In the genomic region with DNA sequence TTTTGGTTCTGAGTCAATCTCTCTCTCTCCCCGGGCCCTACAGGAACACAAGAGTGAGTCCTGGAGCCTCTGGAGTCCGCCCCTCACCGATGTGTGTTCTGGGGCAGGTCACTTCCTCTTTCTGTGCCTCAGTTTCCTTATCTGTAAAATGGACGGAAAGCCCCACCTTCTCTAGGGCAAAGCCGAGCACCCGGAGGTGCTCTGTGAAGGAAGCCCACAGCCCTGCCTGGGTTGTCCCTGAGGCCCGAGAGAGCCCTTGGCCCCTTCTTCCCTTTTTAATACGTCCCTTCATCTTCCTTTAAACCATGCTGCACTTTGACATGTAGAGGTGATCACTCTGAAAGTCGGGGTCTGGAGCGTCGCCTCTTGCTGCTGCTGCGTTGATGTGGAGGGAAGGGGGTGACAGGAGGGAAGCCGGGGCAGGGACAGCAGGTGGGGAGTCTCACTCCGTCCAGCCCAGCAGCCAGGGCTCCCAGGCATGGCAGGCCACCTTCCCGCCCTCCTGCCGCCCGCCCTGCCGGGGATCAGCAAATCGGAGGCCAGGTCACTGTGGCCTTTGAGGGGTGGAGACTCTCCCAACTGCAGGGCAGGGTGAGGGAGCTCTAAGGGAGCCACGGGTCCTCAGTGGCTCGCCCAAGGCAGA, we compare ENCODE assay signal across 12 cellular contexts.
DNase-seq lines count a peak whose midpoint lies in the region; ATAC-seq lines count a peak whose summit lies in the region.
"Had no signal": no experiment of that assay in that cellular context is flagged by ENCODE, and none has a peak within 500 bp of the region (broad histone marks: within the 10 kb centered on the region; RNA-seq: fewer than 3 reads in every experiment).

No MANE protein-coding gene starts in this region.

- H3K27ac Mint-ChIP-seq in stimulated activated naive CD8-positive, alpha-beta T cell treated with anti-CD3 and anti-CD28 coated beads, Interleukin-15, Interleukin-2, amounts not matched to agents 100 ng/mL and 50 ng/mL, for 24 hours: peak overlapping the region; percentile 98
- H3K27ac Mint-ChIP-seq in stimulated activated naive CD8-positive, alpha-beta T cell treated with anti-CD3 and anti-CD28 coated beads, Interleukin-15, amount 100 ng/mL, for 72 hours: no peak overlapping the region
- peak overlapping the region; percentile 100 for H3K27ac Mint-ChIP-seq in activated CD4-positive, alpha-beta memory T cell treated with anti-CD3 and anti-CD28 coated beads, Interleukin-2, amount 10 ng/mL, durations not matched to agents 7 days and 5 days

- peaks cover 8% of the 10 kb centered on the region for H3K36me3 Mint-ChIP-seq in stimulated activated naive CD8-positive, alpha-beta T cell treated with anti-CD3 and anti-CD28 coated beads, Interleukin-15, Interleukin-2, amounts not matched to agents 100 ng/mL and 50 ng/mL, for 24 hours (ENCODE audit: low read depth)
- H3K36me3 Mint-ChIP-seq in activated CD4-positive, alpha-beta memory T cell treated with anti-CD3 and anti-CD28 coated beads, Interleukin-2, amount 10 ng/mL, durations not matched to agents 7 days and 5 days (ENCODE audit: low read depth): no peaks in the 10 kb centered on the region

- no peak overlapping the region for H3K27ac ChIP-seq in mesendoderm (ENCODE audit: low read depth, low read length)

- peaks cover 4% of the 10 kb centered on the region for H3K27me3 Mint-ChIP-seq in stimulated activated naive CD8-positive, alpha-beta T cell treated with anti-CD3 and anti-CD28 coated beads, Interleukin-15, Interleukin-2, amounts not matched to agents 100 ng/mL and 50 ng/mL, for 24 hours
- peaks cover 16% of the 10 kb centered on the region for H3K27me3 Mint-ChIP-seq in stimulated activated naive CD8-positive, alpha-beta T cell treated with anti-CD3 and anti-CD28 coated beads, Interleukin-15, amount 100 ng/mL, for 72 hours
- no peaks in the 10 kb centered on the region for H3K27me3 Mint-ChIP-seq in activated CD4-positive, alpha-beta memory T cell treated with anti-CD3 and anti-CD28 coated beads, Interleukin-2, amount 10 ng/mL, durations not matched to agents 7 days and 5 days

- peaks cover 71% of the 10 kb centered on the region for H3K4me1 Mint-ChIP-seq in stimulated activated naive CD8-positive, alpha-beta T cell treated with anti-CD3 and anti-CD28 coated beads, Interleukin-15, Interleukin-2, amounts not matched to agents 100 ng/mL and 50 ng/mL, for 24 hours (ENCODE audit: low read depth)
- H3K4me1 Mint-ChIP-seq in stimulated activated naive CD8-positive, alpha-beta T cell treated with anti-CD3 and anti-CD28 coated beads, Interleukin-15, amount 100 ng/mL, for 72 hours: peaks cover 74% of the 10 kb centered on the region
- H3K4me1 Mint-ChIP-seq in activated CD4-positive, alpha-beta memory T cell treated with anti-CD3 and anti-CD28 coated beads, Interleukin-2, amount 10 ng/mL, durations not matched to agents 7 days and 5 days: peaks cover 74% of the 10 kb centered on the region

- H2BK15ac ChIP-seq in mesendoderm (replicated peaks; ENCODE audit: low read depth): no peak overlapping the region

- no peak overlapping the region for H3K4me3 Mint-ChIP-seq in stimulated activated naive CD8-positive, alpha-beta T cell treated with anti-CD3 and anti-CD28 coated beads, Interleukin-15, Interleukin-2, amounts not matched to agents 100 ng/mL and 50 ng/mL, for 24 hours
- no peak overlapping the region for H3K4me3 Mint-ChIP-seq in stimulated activated naive CD8-positive, alpha-beta T cell treated with anti-CD3 and anti-CD28 coated beads, Interleukin-15, amount 100 ng/mL, for 72 hours
- peak overlapping the region; percentile 18 for H3K4me3 Mint-ChIP-seq in activated CD4-positive, alpha-beta memory T cell treated with anti-CD3 and anti-CD28 coated beads, Interleukin-2, amount 10 ng/mL, durations not matched to agents 7 days and 5 days
- H3K4me3 Mint-ChIP-seq: neural crest cell had no signal

- H3K23ac ChIP-seq in mesendoderm (ENCODE audit: low read length): no peak overlapping the region

- no peak overlapping the region for H2BK120ac ChIP-seq in mesendoderm (ENCODE audit: low read depth, low read length)

- H4K8ac ChIP-seq in mesendoderm (ENCODE audit: low read depth, low read length): no peak overlapping the region

- no peak overlapping the region for H3K4me2 ChIP-seq in mesendoderm (ENCODE audit: low read length)
- H3K4me2 ChIP-seq: SK-N-SH had no signal

- no peaks in the 10 kb centered on the region for H3K79me1 ChIP-seq in mesendoderm (ENCODE audit: low read length)

- WGBS in mesendoderm (ENCODE audit: extremely low coverage, insufficient coverage, low lambda C conversion rate): no CpG with 5 or more reads among the region's 21 CpGs

- H3K36me3 ChIP-seq in mesendoderm (ENCODE audit: control insufficient read depth, insufficient read depth, low read length): no peaks in the 10 kb centered on the region

- no peak overlapping the region for H2BK5ac ChIP-seq in mesendoderm (ENCODE audit: low read length)

- no peaks in the 10 kb centered on the region for H3K4me1 ChIP-seq in mesendoderm (ENCODE audit: control insufficient read depth, low read depth, low read length)

- CTCF ChIA-PET in activated CD4-positive, alpha-beta memory T cell treated with anti-CD3 and anti-CD28 coated beads, Interleukin-2, amount 10 ng/mL, durations not matched to agents 7 days and 5 days (lab: Charles Lee): interaction anchor here (0.7 to 4.2 kb wide), 14 partner anchors 8 to 820 kb away, joined by 3 to 54 read pairs (median 5); a partner anchor contains a TSS

- H3K18ac ChIP-seq in mesendoderm (ENCODE audit: low read length): no peak overlapping the region

- peak overlapping the region; percentile 1 for H3K56ac ChIP-seq in mesendoderm (ENCODE audit: low read length)

- H4K5ac ChIP-seq in mesendoderm (ENCODE audit: low read length): no peak overlapping the region

- no peak overlapping the region for H2AK5ac ChIP-seq in mesendoderm (ENCODE audit: low read length)

- H3K27me3 ChIP-seq in mesendoderm (ENCODE audit: insufficient read depth, low read length, poor library complexity): no peaks in the 10 kb centered on the region

- no peak overlapping the region for H3K4me3 ChIP-seq in mesendoderm (ENCODE audit: low read length)

- H3K79me2 ChIP-seq in mesendoderm (ENCODE audit: control insufficient read depth, insufficient read depth, low read length): no peaks in the 10 kb centered on the region

- no peak for ATAC-seq in stimulated activated naive CD8-positive, alpha-beta T cell treated with anti-CD3 and anti-CD28 coated beads, Interleukin-15, amount 100 ng/mL, for 72 hours
- no peak for ATAC-seq in GM19397 (IDR thresholded peaks at IDR 0.05; ENCODE audit: unreplicated experiment)

- DNase-seq in stimulated activated naive CD8-positive, alpha-beta T cell treated with anti-CD3 and anti-CD28 coated beads, Interleukin-15, amount 100 ng/mL, for 72 hours: no peak
- no peak for DNase-seq in activated CD4-positive, alpha-beta memory T cell treated with anti-CD3 and anti-CD28 coated beads, Interleukin-2, amount 10 ng/mL, durations not matched to agents 7 days and 5 days
- DNase-seq in mesendoderm (no peak), NCI-H2029 (lab: John Stamatoyannopoulos, UW) (no peak), NCI-H345 (lab: John Stamatoyannopoulos, UW) (no peak), NCI-H187 treated with DMSO at 0.1 percent for 48 hours (lab: John Stamatoyannopoulos, UW) (no peak)
- DNase-seq: effector CD8-positive, alpha-beta T cell; MM.1S had no signal

- no peak overlapping the region for H3K4ac ChIP-seq in mesendoderm (ENCODE audit: low read depth, low read length)

- no peaks in the 10 kb centered on the region for H3K9me3 Mint-ChIP-seq in stimulated activated naive CD8-positive, alpha-beta T cell treated with anti-CD3 and anti-CD28 coated beads, Interleukin-15, Interleukin-2, amounts not matched to agents 100 ng/mL and 50 ng/mL, for 24 hours
- no peaks in the 10 kb centered on the region for H3K9me3 Mint-ChIP-seq in stimulated activated naive CD8-positive, alpha-beta T cell treated with anti-CD3 and anti-CD28 coated beads, Interleukin-15, amount 100 ng/mL, for 72 hours
- no peaks in the 10 kb centered on the region for H3K9me3 Mint-ChIP-seq in activated CD4-positive, alpha-beta memory T cell treated with anti-CD3 and anti-CD28 coated beads, Interleukin-2, amount 10 ng/mL, durations not matched to agents 7 days and 5 days
- H3K9me3 Mint-ChIP-seq: neural crest cell had no signal

- POLR2A ChIA-PET in activated CD4-positive, alpha-beta memory T cell treated with anti-CD3 and anti-CD28 coated beads, Interleukin-2, amount 10 ng/mL, durations not matched to agents 7 days and 5 days (lab: Charles Lee): interaction anchor here (0.7 to 9.6 kb wide), 12 partner anchors 14 to 333 kb away, joined by 3 to 230 read pairs (median 16); a partner anchor contains a TSS

- H3K9ac ChIP-seq in mesendoderm (ENCODE audit: low read length): no peak overlapping the region
- H3K9ac ChIP-seq: SK-N-SH had no signal

Comparison
In these comparisons a context has a peak if more than half of its experiments do, and no peak if none do; other contexts are left out.
1. H3K27ac Mint-ChIP-seq: peak in stimulated activated naive CD8-positive, alpha-beta T cell treated with anti-CD3 and anti-CD28 coated beads, Interleukin-15, Interleukin-2, amounts not matched to agents 100 ng/mL and 50 ng/mL, for 24 hours (single experiment) and activated CD4-positive, alpha-beta memory T cell treated with anti-CD3 and anti-CD28 coated beads, Interleukin-2, amount 10 ng/mL, durations not matched to agents 7 days and 5 days (single experiment); none in stimulated activated naive CD8-positive, alpha-beta T cell treated with anti-CD3 and anti-CD28 coated beads, Interleukin-15, amount 100 ng/mL, for 72 hours (0 of 2).